18 cellular contexts compared by ENCODE assay signal in the genomic region with DNA sequence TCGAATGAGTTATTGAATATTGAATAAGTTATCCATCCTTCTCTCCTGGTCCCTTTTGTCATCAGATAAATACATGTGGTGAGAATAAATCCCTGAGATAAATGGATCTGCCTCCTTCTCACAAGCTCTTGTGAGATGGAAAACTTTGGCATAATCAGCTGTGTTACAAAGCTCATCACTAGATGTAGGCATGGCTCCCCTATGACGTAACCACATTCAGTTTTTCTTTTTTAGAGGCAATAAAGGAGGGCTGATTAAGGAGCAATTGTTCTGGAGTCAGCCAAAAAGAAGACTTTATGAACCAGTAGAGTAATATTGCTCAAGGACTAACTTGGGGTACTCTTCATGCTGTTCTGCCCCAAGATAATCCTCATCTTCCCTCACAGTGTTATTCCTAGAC.
DNase-seq lines count a peak whose midpoint lies in the region; ATAC-seq, FAIRE-seq and TF ChIP-seq lines count a peak whose summit lies in the region.
"Had no signal": no experiment of that assay in that cellular context is flagged by ENCODE, and none has a peak within 500 bp of the region (broad histone marks: within the 10 kb centered on the region; RNA-seq: fewer than 3 reads in every experiment).

No MANE protein-coding gene starts in this region.

- peaks cover 4% of the 10 kb centered on the region for H3K9me3 Mint-ChIP-seq in CD8-positive, alpha-beta T cell

- no peaks in the 10 kb centered on the region for H3K27me3 Mint-ChIP-seq in CD8-positive, alpha-beta T cell (ENCODE audit: low read depth)

- no peak overlapping the region for H2BK5ac ChIP-seq in mesenchymal stem cell (ENCODE audit: low read depth, low read length, poor library complexity, severe bottlenecking)

- BruUV-seq in HepG2 (replicated peaks; lab: Mats Ljungman, UMichigan): no TSS peak

- H3K23ac ChIP-seq in mesenchymal stem cell (ENCODE audit: low read length in 2 of 2): no peak overlapping the region

- no peaks in the 10 kb centered on the region for H4K20me1 ChIP-seq in HepG2 (ENCODE audit: insufficient read depth, low read length)
- H4K20me1 ChIP-seq: BLaER1 treated with 17β-estradiol and CSF1 and Interleukin-3, amounts not matched to agents 10 nM and 100 nM had no signal

- H3K4me2 ChIP-seq in HepG2 (ENCODE audit: low read depth, low read length) (no peak overlapping the region), mesenchymal stem cell (ENCODE audit: low read length, poor library complexity, severe bottlenecking) (no peak overlapping the region)
- H3K4me2 ChIP-seq: BLaER1 treated with 17β-estradiol and CSF1 and Interleukin-3, amounts not matched to agents 10 nM and 100 nM had no signal

- peaks cover 0 to 3% of the 10 kb centered on the region in 2 experiments; a peak in 2 of 5 replicates for H3K27me3 ChIP-seq in HepG2 (ENCODE audit: control insufficient read depth in 1 of 2, insufficient read depth in 2 of 2, low read length in 2 of 2)
- H3K27me3 ChIP-seq in right lobe of liver: no peaks in the 10 kb centered on the region
- H3K27me3 ChIP-seq in adipocyte (replicated peaks; ENCODE audit: control insufficient read depth, insufficient read depth, low read length): no peaks in the 10 kb centered on the region
- peaks cover 0 to 13% of the 10 kb centered on the region in 2 experiments for H3K27me3 ChIP-seq in mesenchymal stem cell (ENCODE audit: control insufficient read depth in 1 of 2, insufficient read depth in 1 of 2, low read length in 2 of 2)
- H3K27me3 ChIP-seq in CD8-positive, alpha-beta T cell (ENCODE audit: insufficient read depth, low read length): no peaks in the 10 kb centered on the region
- H3K27me3 ChIP-seq: BLaER1 treated with 17β-estradiol and CSF1 and Interleukin-3, amounts not matched to agents 10 nM and 100 nM had no signal

- no peak overlapping the region for H2AK5ac ChIP-seq in mesenchymal stem cell (ENCODE audit: low read length, severe bottlenecking)

- no peak overlapping the region for H3K4ac ChIP-seq in mesenchymal stem cell (ENCODE audit: low read depth in 1 of 2, low read length in 2 of 2)

- H3K36me3 ChIP-seq in HepG2 (replicated peaks in 1 of 2; ENCODE audit: control insufficient read depth in 1 of 2, insufficient read depth in 2 of 2, low read length in 2 of 2) (no peaks in the 10 kb centered on the region), right lobe of liver (no peaks in the 10 kb centered on the region), adipocyte (ENCODE audit: control insufficient read depth, insufficient read depth, low read length, severe bottlenecking) (no peaks in the 10 kb centered on the region), mesenchymal stem cell (ENCODE audit: control insufficient read depth in 1 of 2, insufficient read depth in 2 of 2, low read depth in 1 of 2, low read length in 2 of 2) (no peaks in the 10 kb centered on the region)
- no peaks in the 10 kb centered on the region for H3K36me3 ChIP-seq in CD8-positive, alpha-beta T cell (ENCODE audit: insufficient read depth, low read length)
- H3K36me3 ChIP-seq: BLaER1 treated with 17β-estradiol and CSF1 and Interleukin-3, amounts not matched to agents 10 nM and 100 nM; HAP-1 had no signal

- TF ChIP-seq POLR2A in HepG2 (IDR thresholded peaks at IDR 0.05; ENCODE audit: insufficient read depth in 1 of 2, low read depth in 2 of 2, low read length in 2 of 2) (no peak), right lobe of liver (IDR thresholded peaks at IDR 0.05) (no peak)

- TF ChIP-seq CTCF in HepG2 (CRISPR knock-in tag; IDR thresholded peaks at IDR 0.05): no peak
- TF ChIP-seq CTCF in right lobe of liver (IDR thresholded peaks at IDR 0.05): no peak
- no peak for TF ChIP-seq CTCF in CD8-positive, alpha-beta T cell (IDR thresholded peaks at IDR 0.05)

- no peak overlapping the region for H2BK12ac ChIP-seq in mesenchymal stem cell (ENCODE audit: low read length in 2 of 2)

- FAIRE-seq in HepG2 (lab: Jason Lieb, UNC): no peak
- FAIRE-seq: GM12878, H1 had no signal

- no peak for TF ChIP-seq RAD21 in HepG2 (CRISPR knock-in tag; IDR thresholded peaks at IDR 0.05)

- no peak overlapping the region for H2BK15ac ChIP-seq in mesenchymal stem cell (ENCODE audit: low read depth, poor library complexity, severe bottlenecking)

- POLR2A ChIA-PET in HepG2 (lab: Yijun Ruan, JAX): no interaction called here
- POLR2A ChIA-PET in CD8-positive, alpha-beta T cell (lab: Charles Lee): no interaction called here

- no peaks in the 10 kb centered on the region for H3K36me3 Mint-ChIP-seq in CD8-positive, alpha-beta T cell

- H2AFZ ChIP-seq in HepG2 (ENCODE audit: low read length) (no peak overlapping the region), mesenchymal stem cell (ENCODE audit: low read depth, low read length) (no peak overlapping the region)

- H3K27ac ChIP-seq in HepG2 (ENCODE audit: extremely low read length, insufficient read depth, low read length) (no peak overlapping the region), right lobe of liver (no peak overlapping the region), mesenchymal stem cell (ENCODE audit: low read length, poor library complexity, severe bottlenecking) (no peak overlapping the region)
- no peak overlapping the region for H3K27ac ChIP-seq in CD8-positive, alpha-beta T cell (ENCODE audit: low read depth, low read length)
- H3K27ac ChIP-seq: BLaER1 treated with 17β-estradiol and CSF1 and Interleukin-3, amounts not matched to agents 10 nM and 100 nM had no signal

- H3K4me3 Mint-ChIP-seq in CD8-positive, alpha-beta T cell: no peak overlapping the region
- H3K4me3 Mint-ChIP-seq: B cell; CD8-positive, alpha-beta memory T cell had no signal

- no peak for ATAC-seq in HepG2
- ATAC-seq in right lobe of liver: no peak
- ATAC-seq in HG02588 (IDR thresholded peaks at IDR 0.05; ENCODE audit: unreplicated experiment): no peak
- no peak for ATAC-seq in CD8-positive, alpha-beta T cell
- ATAC-seq: GM12878 had no signal

- H3K27ac Mint-ChIP-seq in CD8-positive, alpha-beta T cell: no peak overlapping the region
- H3K27ac Mint-ChIP-seq: B cell; CD8-positive, alpha-beta memory T cell had no signal

- in situ Hi-C loops in HepG2 (cut with HindIII; ENCODE audit: extremely low pct_ligation_motif_present, low pct_unique_long_range_greater_than_20kb): no loop called here

- no peaks in the 10 kb centered on the region for H3K79me1 ChIP-seq in mesenchymal stem cell (replicated peaks; ENCODE audit: low read length, poor library complexity, severe bottlenecking)

- no peak overlapping the region for H3K14ac ChIP-seq in mesenchymal stem cell (ENCODE audit: low read length in 2 of 2)

- 0% methylated on average over 2 of the region's 2 CpGs for WGBS in HepG2 (ENCODE audit: low lambda C conversion rate)
- 86% methylated on average over 2 of the region's 2 CpGs for WGBS in right lobe of liver (ENCODE audit: insufficient coverage, low coverage, low lambda C conversion rate, missing lambda C conversion rate)
- 100% methylated on average over 1 of the region's 2 CpGs for WGBS in mesenchymal stem cell

- no peak overlapping the region for H4K8ac ChIP-seq in mesenchymal stem cell (ENCODE audit: low read length)

- no peaks in the 10 kb centered on the region for H3K9me3 ChIP-seq in HepG2 (ENCODE audit: low read length)
- no peaks in the 10 kb centered on the region for H3K9me3 ChIP-seq in right lobe of liver
- peaks cover 18% of the 10 kb centered on the region for H3K9me3 ChIP-seq in adipocyte (ENCODE audit: control insufficient read depth, low read length)
- peaks cover 5% of the 10 kb centered on the region for H3K9me3 ChIP-seq in mesenchymal stem cell (ENCODE audit: control insufficient read depth, low read length)
- no peaks in the 10 kb centered on the region for H3K9me3 ChIP-seq in CD8-positive, alpha-beta T cell (ENCODE audit: low read length)
- H3K9me3 ChIP-seq: HAP-1 had no signal

- intact Hi-C loops in HepG2 (cut with micrococcal nuclease; ENCODE audit: unreplicated experiment) (no loop called here), right lobe of liver (cut with DNase I) (no loop called here)
- intact Hi-C loops in CD8-positive, alpha-beta T cell (cut with DNase I, micrococcal nuclease): no loop called here

- H3K4me1 ChIP-seq in HepG2 (ENCODE audit: insufficient read depth, low read length) (no peaks in the 10 kb centered on the region), right lobe of liver (no peaks in the 10 kb centered on the region), adipocyte (ENCODE audit: control insufficient read depth, insufficient read depth, low read length) (peaks cover 26% of the 10 kb centered on the region), mesenchymal stem cell (ENCODE audit: control insufficient read depth, insufficient read depth, low read depth, low read length) (peaks cover 5% of the 10 kb centered on the region)
- H3K4me1 ChIP-seq in CD8-positive, alpha-beta T cell (ENCODE audit: insufficient read depth, low read length): no peaks in the 10 kb centered on the region
- H3K4me1 ChIP-seq: HAP-1 had no signal

- TF ChIP-seq EP300 in HepG2 (IDR thresholded peaks at IDR 0.05; ENCODE audit: low read depth in 2 of 2, low read length in 2 of 2) (no peak), HepG2 (CRISPR knock-in tag; IDR thresholded peaks at IDR 0.05; ENCODE audit: borderline replicate concordance) (no peak)

- no peaks in the 10 kb centered on the region for H3K4me1 Mint-ChIP-seq in CD8-positive, alpha-beta T cell (ENCODE audit: low read depth)
- H3K4me1 Mint-ChIP-seq: B cell; CD8-positive, alpha-beta memory T cell had no signal

- no peak overlapping the region for H3K4me3 ChIP-seq in HepG2 (replicated peaks in 1 of 3; ENCODE audit: insufficient read depth in 1 of 3, low read depth in 2 of 3, low read length in 3 of 3)
- no peak overlapping the region for H3K4me3 ChIP-seq in right lobe of liver
- peak overlapping the region; percentile 32 for H3K4me3 ChIP-seq in adipocyte (ENCODE audit: low read length)
- H3K4me3 ChIP-seq in mesenchymal stem cell (ENCODE audit: insufficient read depth in 1 of 2, low read depth in 1 of 2, low read length in 2 of 2): no peak overlapping the region
- H3K4me3 ChIP-seq in CD8-positive, alpha-beta T cell (ENCODE audit: low read depth, low read length): no peak overlapping the region
- H3K4me3 ChIP-seq: BLaER1 treated with 17β-estradiol and CSF1 and Interleukin-3, amounts not matched to agents 10 nM and 100 nM; GM12878; HAP-1 had no signal

- H2BK120ac ChIP-seq in mesenchymal stem cell (ENCODE audit: low read depth, low read length): no peak overlapping the region

- CTCF ChIA-PET in HepG2 (lab: Yijun Ruan, JAX; ENCODE audit: low intra/inter-chr PET ratio, low total read pairs): no interaction called here
- CTCF ChIA-PET in CD8-positive, alpha-beta T cell (lab: Charles Lee): no interaction called here

- no peak overlapping the region for H3K9ac ChIP-seq in HepG2 (ENCODE audit: insufficient read depth, low read depth, low read length)
- peak overlapping the region; percentile 71 for H3K9ac ChIP-seq in adipocyte (ENCODE audit: low read length)
- H3K9ac ChIP-seq in mesenchymal stem cell (ENCODE audit: low read length): peak overlapping the region; percentile 44
- H3K9ac ChIP-seq: BLaER1 treated with 17β-estradiol and CSF1 and Interleukin-3, amounts not matched to agents 10 nM and 100 nM had no signal

- no peak overlapping the region for H4K91ac ChIP-seq in mesenchymal stem cell (ENCODE audit: low read length)

- DNase-seq in HepG2 (ENCODE audit: low spot score) (no peak), right lobe of liver (no peak), adipocyte (ENCODE audit: low read depth) (no peak), mesenchymal stem cell (no peak)
- no peak for DNase-seq in stimulated activated CD4-positive, alpha-beta T cell treated with anti-CD3 and anti-CD28 coated beads, Interleukin-2, amount 100 ng/mL, for 24 hours
- DNase-seq in CD8-positive, alpha-beta T cell: no peak
- DNase-seq: 8988T; CD8-positive, alpha-beta memory T cell; COR-L47; DMS 273 treated with DMSO at 0.1 percent for 48 hours; DMS53; DND-41 had no signal

- no peaks in the 10 kb centered on the region for H3K79me2 ChIP-seq in HepG2 (ENCODE audit: insufficient read depth, low read length)

- H3K18ac ChIP-seq in mesenchymal stem cell (ENCODE audit: low read depth in 1 of 2, low read length in 2 of 2): no peak overlapping the region
